Comparison of ENCODE assay signal across 11 cellular contexts in the genomic region with DNA sequence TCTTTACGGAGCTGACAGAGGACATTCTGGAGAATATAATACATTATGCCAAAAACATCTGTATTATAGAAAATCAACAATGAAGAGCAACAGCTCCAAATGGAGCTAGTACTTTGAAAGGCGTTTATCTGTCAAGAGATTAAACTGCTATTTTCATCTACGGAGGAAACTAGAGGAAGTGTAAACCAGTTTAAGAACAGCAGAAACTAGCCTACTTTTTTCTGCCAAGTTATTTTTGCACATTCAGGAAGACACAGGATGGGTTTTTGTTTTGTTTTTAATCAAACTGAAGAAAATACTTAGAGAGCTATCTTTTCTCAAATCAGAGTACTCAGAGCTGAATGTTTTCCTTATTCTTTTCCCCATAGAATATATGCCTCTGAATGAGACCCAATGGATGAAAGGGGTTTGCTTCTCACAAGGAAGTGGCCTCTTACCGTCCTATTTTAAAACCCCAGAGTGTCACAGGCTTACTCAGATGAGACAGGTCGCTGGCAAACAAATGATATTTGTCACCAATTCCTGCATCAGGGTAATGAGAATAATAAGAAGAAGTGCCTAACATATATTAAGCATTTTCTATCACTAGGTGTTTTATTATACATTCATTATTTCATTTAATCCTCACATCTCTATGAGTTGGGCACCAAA.
DNase-seq lines count a peak whose midpoint lies in the region; ATAC-seq and TF ChIP-seq lines count a peak whose summit lies in the region.
"Had no signal": no experiment of that assay in that cellular context is flagged by ENCODE, and none has a peak within 500 bp of the region (broad histone marks: within the 10 kb centered on the region; RNA-seq: fewer than 3 reads in every experiment).

No MANE protein-coding gene starts in this region.

- H3K27ac ChIP-seq in BLaER1 treated with 17β-estradiol and CSF1 and Interleukin-3, amounts not matched to agents 10 nM and 100 nM: peak overlapping the region; percentile 37 to 73 (median 57); a peak in 21 of 22 replicates
- peak overlapping the region; percentile 7 to 65 (median 11) for H3K27ac ChIP-seq in Peyer's patch
- H3K27ac ChIP-seq: brain microvascular endothelial cell, epithelial cell of prostate had no signal

- ATAC-seq in GM18502 (IDR thresholded peaks at IDR 0.05; ENCODE audit: poor library complexity, unreplicated experiment): peak; percentile 50
- no peak for ATAC-seq in GM19395 (IDR thresholded peaks at IDR 0.05; ENCODE audit: unreplicated experiment)

- H3K27me3 ChIP-seq in BLaER1 treated with 17β-estradiol and CSF1 and Interleukin-3, amounts not matched to agents 10 nM and 100 nM: no peaks in the 10 kb centered on the region
- no peaks in the 10 kb centered on the region for H3K27me3 ChIP-seq in Peyer's patch
- H3K27me3 ChIP-seq: brain microvascular endothelial cell had no signal

- peaks cover 58 to 77% (median 72%) of the 10 kb centered on the region in 10 experiments for H3K4me1 ChIP-seq in BLaER1 treated with 17β-estradiol and CSF1 and Interleukin-3, amounts not matched to agents 10 nM and 100 nM
- peaks cover 0 to 26% (median 5%) of the 10 kb centered on the region in 4 donors for H3K4me1 ChIP-seq in Peyer's patch

- peak overlapping the region in 5 of 10 experiments; percentile 12 to 46 (median 26); a peak in 6 of 20 replicates for H3K4me3 ChIP-seq in BLaER1 treated with 17β-estradiol and CSF1 and Interleukin-3, amounts not matched to agents 10 nM and 100 nM
- no peak overlapping the region for H3K4me3 ChIP-seq in Peyer's patch

- no peak for TF ChIP-seq CTCF in Peyer's patch (IDR thresholded peaks at IDR 0.05)

- H3K9ac ChIP-seq in BLaER1 treated with 17β-estradiol and CSF1 and Interleukin-3, amounts not matched to agents 10 nM and 100 nM: peak overlapping the region; percentile 7 to 69 (median 53); a peak in 19 of 22 replicates

- H3K4me2 ChIP-seq in BLaER1 treated with 17β-estradiol and CSF1 and Interleukin-3, amounts not matched to agents 10 nM and 100 nM: peak overlapping the region; percentile 81 to 100 (median 90)

- no peaks in the 10 kb centered on the region for H4K20me1 ChIP-seq in BLaER1 treated with 17β-estradiol and CSF1 and Interleukin-3, amounts not matched to agents 10 nM and 100 nM

- H3K36me3 ChIP-seq in BLaER1 treated with 17β-estradiol and CSF1 and Interleukin-3, amounts not matched to agents 10 nM and 100 nM: no peaks in the 10 kb centered on the region
- no peaks in the 10 kb centered on the region for H3K36me3 ChIP-seq in Peyer's patch
- H3K36me3 ChIP-seq: brain microvascular endothelial cell had no signal

- peaks cover 0 to 26% (median 18%) of the 10 kb centered on the region in 11 experiments; a peak in 15 of 22 replicates for H3K9me3 ChIP-seq in BLaER1 treated with 17β-estradiol and CSF1 and Interleukin-3, amounts not matched to agents 10 nM and 100 nM (replicated peaks in 1 of 11)
- H3K9me3 ChIP-seq in Peyer's patch: no peaks in the 10 kb centered on the region

- TF ChIP-seq POLR2A in Peyer's patch (IDR thresholded peaks at IDR 0.05): no peak

- DNase-seq in Peyer's patch (no peak), germinal center (ENCODE audit: low spot score) (peak; percentile 45), GM19238 (ENCODE audit: insufficient read length, low spot score) (no peak), AG08395 (ENCODE audit: low spot score) (no peak)
- DNase-seq in central memory CD4-positive, alpha-beta T cell: no peak
- DNase-seq: brain microvascular endothelial cell, NCI-H2171 treated with DMSO at 0.1 percent for 48 hours had no signal
